1 cellular context compared by ENCODE assay signal in the genomic region with DNA sequence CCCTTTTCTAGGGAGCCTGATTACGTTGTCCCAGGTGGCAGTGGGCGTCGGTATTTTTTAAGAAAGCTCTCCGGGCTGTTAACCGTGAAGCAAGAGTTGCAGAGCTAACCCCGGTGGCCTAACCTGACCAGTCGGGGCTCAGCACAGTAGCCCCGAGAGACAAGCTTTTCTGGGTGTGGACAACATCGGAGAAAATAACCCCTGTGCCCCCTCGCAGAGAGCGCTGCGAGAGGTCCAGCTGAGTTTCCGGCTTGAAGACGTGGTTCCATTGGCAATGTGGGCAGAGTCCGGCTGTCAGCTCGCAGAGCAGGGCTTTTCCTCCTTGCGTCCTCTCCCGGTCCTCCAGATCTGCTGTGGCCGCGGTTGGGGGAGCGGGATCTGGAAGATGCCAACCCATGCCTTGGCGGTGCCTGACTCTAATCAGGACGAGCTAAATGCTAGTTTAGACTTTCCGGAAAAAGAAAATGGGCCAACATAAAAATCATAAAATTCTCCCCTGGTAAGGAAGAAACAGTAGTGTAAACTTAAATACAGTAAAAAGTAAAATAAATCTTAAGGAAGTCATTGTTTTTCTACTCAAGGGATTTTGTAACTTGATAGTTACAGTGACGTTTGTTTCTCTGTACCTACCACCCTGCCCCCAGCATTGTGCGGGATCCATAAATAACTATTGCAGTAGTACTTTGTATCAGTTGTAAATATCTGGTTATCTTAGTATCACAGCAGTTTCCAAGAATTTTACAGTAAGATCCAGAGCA.
TF ChIP-seq lines count a peak whose summit lies in the region.

No MANE protein-coding gene starts in this region.

TF ChIP-seq in K562, 482 proteins besides CTCF, POLR2A, EP300 and RAD21 (continued from another document and continues in another):
- TF ChIP-seq, protein P1, sequence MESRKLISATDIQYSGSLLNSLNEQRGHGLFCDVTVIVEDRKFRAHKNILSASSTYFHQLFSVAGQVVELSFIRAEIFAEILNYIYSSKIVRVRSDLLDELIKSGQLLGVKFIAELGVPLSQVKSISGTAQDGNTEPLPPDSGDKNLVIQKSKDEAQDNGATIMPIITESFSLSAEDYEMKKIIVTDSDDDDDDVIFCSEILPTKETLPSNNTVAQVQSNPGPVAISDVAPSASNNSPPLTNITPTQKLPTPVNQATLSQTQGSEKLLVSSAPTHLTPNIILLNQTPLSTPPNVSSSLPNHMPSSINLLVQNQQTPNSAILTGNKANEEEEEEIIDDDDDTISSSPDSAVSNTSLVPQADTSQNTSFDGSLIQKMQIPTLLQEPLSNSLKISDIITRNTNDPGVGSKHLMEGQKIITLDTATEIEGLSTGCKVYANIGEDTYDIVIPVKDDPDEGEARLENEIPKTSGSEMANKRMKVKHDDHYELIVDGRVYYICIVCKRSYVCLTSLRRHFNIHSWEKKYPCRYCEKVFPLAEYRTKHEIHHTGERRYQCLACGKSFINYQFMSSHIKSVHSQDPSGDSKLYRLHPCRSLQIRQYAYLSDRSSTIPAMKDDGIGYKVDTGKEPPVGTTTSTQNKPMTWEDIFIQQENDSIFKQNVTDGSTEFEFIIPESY (CRISPR knock-in tag; IDR thresholded peaks at IDR 0.05) = no peak
- TF ChIP-seq NELFE (IDR thresholded peaks at IDR 0.05; ENCODE audit: insufficient read depth, insufficient read length) = no peak
- TF ChIP-seq SP2 (IDR thresholded peaks at IDR 0.05; ENCODE audit: extremely low read depth, low read depth, low read length, poor library complexity, severe bottlenecking) = no peak
- no peak for TF ChIP-seq SMARCA5 (IDR thresholded peaks at IDR 0.05)
- no peak; a peak in 1 of 4 replicates for TF ChIP-seq SIN3A (IDR thresholded peaks at IDR 0.05; ENCODE audit: borderline replicate concordance in 2 of 2, control insufficient read depth in 1 of 2, low read depth in 2 of 2, low read length in 2 of 2)
- no peak for TF ChIP-seq ZNF764 (CRISPR knock-in tag; IDR thresholded peaks at IDR 0.05; ENCODE audit: low read depth)
- TF ChIP-seq ZNF316 (IDR thresholded peaks at IDR 0.05) = no peak
- TF ChIP-seq, protein P2, sequence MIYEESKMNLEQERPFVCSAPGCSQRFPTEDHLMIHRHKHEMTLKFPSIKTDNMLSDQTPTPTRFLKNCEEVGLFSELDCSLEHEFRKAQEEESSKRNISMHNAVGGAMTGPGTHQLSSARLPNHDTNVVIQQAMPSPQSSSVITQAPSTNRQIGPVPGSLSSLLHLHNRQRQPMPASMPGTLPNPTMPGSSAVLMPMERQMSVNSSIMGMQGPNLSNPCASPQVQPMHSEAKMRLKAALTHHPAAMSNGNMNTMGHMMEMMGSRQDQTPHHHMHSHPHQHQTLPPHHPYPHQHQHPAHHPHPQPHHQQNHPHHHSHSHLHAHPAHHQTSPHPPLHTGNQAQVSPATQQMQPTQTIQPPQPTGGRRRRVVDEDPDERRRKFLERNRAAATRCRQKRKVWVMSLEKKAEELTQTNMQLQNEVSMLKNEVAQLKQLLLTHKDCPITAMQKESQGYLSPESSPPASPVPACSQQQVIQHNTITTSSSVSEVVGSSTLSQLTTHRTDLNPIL (CRISPR knock-in tag; IDR thresholded peaks at IDR 0.05) = no peak
- TF ChIP-seq POLR3A (IDR thresholded peaks at IDR 0.05; ENCODE audit: borderline replicate concordance, extremely low read depth, insufficient read depth, insufficient read length) = no peak
- TF ChIP-seq ZNF76 (CRISPR knock-in tag; IDR thresholded peaks at IDR 0.05; ENCODE audit: borderline replicate concordance) = no peak
- TF ChIP-seq JUND (IDR thresholded peaks at IDR 0.05; ENCODE audit: borderline replicate concordance, low read depth, low read length) = 0 out of 2 replicates have a peak, but pooled peaks have one; percentile 5
- TF ChIP-seq JUND (tag; IDR thresholded peaks at IDR 0.05; ENCODE audit: borderline replicate concordance, low read depth, low read length) = no peak; the same call in 2 of the 3 replicates
- TF ChIP-seq, protein P3, sequence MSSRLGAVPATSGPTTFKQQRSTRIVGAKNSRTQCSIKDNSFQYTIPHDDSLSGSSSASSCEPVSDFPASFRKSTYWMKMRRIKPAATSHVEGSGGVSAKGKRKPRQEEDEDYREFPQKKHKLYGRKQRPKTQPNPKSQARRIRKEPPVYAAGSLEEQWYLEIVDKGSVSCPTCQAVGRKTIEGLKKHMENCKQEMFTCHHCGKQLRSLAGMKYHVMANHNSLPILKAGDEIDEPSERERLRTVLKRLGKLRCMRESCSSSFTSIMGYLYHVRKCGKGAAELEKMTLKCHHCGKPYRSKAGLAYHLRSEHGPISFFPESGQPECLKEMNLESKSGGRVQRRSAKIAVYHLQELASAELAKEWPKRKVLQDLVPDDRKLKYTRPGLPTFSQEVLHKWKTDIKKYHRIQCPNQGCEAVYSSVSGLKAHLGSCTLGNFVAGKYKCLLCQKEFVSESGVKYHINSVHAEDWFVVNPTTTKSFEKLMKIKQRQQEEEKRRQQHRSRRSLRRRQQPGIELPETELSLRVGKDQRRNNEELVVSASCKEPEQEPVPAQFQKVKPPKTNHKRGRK (tag; IDR thresholded peaks at IDR 0.05) = no peak
- no peak for TF ChIP-seq ETS2 (tag; IDR thresholded peaks at IDR 0.05; ENCODE audit: borderline replicate concordance, poor library complexity, severe bottlenecking)
- no peak for TF ChIP-seq NFYB (IDR thresholded peaks at IDR 0.05; ENCODE audit: extremely low read depth, insufficient read length)
- no peak for TF ChIP-seq ZNF384 (IDR thresholded peaks at IDR 0.05; ENCODE audit: low read depth, low read length)
- TF ChIP-seq ESRRB (CRISPR knock-in tag; IDR thresholded peaks at IDR 0.05; ENCODE audit: borderline replicate concordance) = no peak
- TF ChIP-seq CREB1 (IDR thresholded peaks at IDR 0.05) = peak; percentile 30; the same call in 1 of the 2 replicates
- TF ChIP-seq CREB1 (CRISPR knock-in tag; IDR thresholded peaks at IDR 0.05) = no peak
- no peak for TF ChIP-seq STAT5B (CRISPR knock-in tag; IDR thresholded peaks at IDR 0.05)
- TF ChIP-seq, protein P4, sequence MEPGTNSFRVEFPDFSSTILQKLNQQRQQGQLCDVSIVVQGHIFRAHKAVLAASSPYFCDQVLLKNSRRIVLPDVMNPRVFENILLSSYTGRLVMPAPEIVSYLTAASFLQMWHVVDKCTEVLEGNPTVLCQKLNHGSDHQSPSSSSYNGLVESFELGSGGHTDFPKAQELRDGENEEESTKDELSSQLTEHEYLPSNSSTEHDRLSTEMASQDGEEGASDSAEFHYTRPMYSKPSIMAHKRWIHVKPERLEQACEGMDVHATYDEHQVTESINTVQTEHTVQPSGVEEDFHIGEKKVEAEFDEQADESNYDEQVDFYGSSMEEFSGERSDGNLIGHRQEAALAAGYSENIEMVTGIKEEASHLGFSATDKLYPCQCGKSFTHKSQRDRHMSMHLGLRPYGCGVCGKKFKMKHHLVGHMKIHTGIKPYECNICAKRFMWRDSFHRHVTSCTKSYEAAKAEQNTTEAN (CRISPR knock-in tag; IDR thresholded peaks at IDR 0.05) = no peak
- TF ChIP-seq MEF2A (IDR thresholded peaks at IDR 0.05; ENCODE audit: control insufficient read depth, low read depth, low read length) = peak; percentile 89
- TF ChIP-seq XRCC4 (IDR thresholded peaks at IDR 0.05; ENCODE audit: extremely low read depth, insufficient read depth, insufficient read length) = no peak
- no peak for TF ChIP-seq SRSF1 (IDR thresholded peaks at IDR 0.05; ENCODE audit: low read depth, low read length)
- TF ChIP-seq ZNF644 (tag; IDR thresholded peaks at IDR 0.05; ENCODE audit: low read depth) = peak; percentile 73; the same call in 1 of the 2 replicates
- TF ChIP-seq TAF9B (IDR thresholded peaks at IDR 0.05; ENCODE audit: partially characterized antibody) = no peak
- no peak; the same call in 1 of the 2 replicates for TF ChIP-seq SMARCA4 (IDR thresholded peaks at IDR 0.05)
- TF ChIP-seq ZNF778 (CRISPR knock-in tag; IDR thresholded peaks at IDR 0.05) = no peak
- TF ChIP-seq, protein P5, sequence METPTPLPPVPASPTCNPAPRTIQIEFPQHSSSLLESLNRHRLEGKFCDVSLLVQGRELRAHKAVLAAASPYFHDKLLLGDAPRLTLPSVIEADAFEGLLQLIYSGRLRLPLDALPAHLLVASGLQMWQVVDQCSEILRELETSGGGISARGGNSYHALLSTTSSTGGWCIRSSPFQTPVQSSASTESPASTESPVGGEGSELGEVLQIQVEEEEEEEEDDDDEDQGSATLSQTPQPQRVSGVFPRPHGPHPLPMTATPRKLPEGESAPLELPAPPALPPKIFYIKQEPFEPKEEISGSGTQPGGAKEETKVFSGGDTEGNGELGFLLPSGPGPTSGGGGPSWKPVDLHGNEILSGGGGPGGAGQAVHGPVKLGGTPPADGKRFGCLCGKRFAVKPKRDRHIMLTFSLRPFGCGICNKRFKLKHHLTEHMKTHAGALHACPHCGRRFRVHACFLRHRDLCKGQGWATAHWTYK (CRISPR knock-in tag; IDR thresholded peaks at IDR 0.05) = peak; percentile 68
- no peak for TF ChIP-seq RBM17 (IDR thresholded peaks at IDR 0.05; ENCODE audit: borderline replicate concordance, low read depth, low read length)
- no peak for TF ChIP-seq MBD2 (IDR thresholded peaks at IDR 0.05; ENCODE audit: borderline replicate concordance, low read depth)
- no peak for TF ChIP-seq SREBF1 (IDR thresholded peaks at IDR 0.05; ENCODE audit: borderline replicate concordance, low read depth, low read length)
- no peak for TF ChIP-seq ZFPM2 (CRISPR knock-in tag; IDR thresholded peaks at IDR 0.05)
- 0 out of 2 replicates have a peak, but pooled peaks have one; percentile 6 for TF ChIP-seq POLR2G (IDR thresholded peaks at IDR 0.05; ENCODE audit: low read depth, low read length)
- TF ChIP-seq PHF20 (IDR thresholded peaks at IDR 0.05; ENCODE audit: partially characterized antibody) = no peak
- TF ChIP-seq ZNF146 (CRISPR knock-in tag; IDR thresholded peaks at IDR 0.05; ENCODE audit: unreplicated experiment) = no peak
- no peak for TF ChIP-seq ZEB2 (IDR thresholded peaks at IDR 0.05)
- TF ChIP-seq ERF (CRISPR knock-in tag; IDR thresholded peaks at IDR 0.05) = no peak
- TF ChIP-seq GABPB2 (CRISPR knock-in tag; conservative IDR thresholded peaks at IDR 0.05) = no peak
- TF ChIP-seq, protein P6, sequence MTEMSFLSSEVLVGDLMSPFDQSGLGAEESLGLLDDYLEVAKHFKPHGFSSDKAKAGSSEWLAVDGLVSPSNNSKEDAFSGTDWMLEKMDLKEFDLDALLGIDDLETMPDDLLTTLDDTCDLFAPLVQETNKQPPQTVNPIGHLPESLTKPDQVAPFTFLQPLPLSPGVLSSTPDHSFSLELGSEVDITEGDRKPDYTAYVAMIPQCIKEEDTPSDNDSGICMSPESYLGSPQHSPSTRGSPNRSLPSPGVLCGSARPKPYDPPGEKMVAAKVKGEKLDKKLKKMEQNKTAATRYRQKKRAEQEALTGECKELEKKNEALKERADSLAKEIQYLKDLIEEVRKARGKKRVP (CRISPR knock-in tag; IDR thresholded peaks at IDR 0.05) = no peak
- TF ChIP-seq TCF3 (CRISPR knock-in tag; IDR thresholded peaks at IDR 0.05) = 0 out of 2 replicates have a peak, but pooled peaks have one; percentile 21
- TF ChIP-seq GTF2E2 (tag; IDR thresholded peaks at IDR 0.05) = no peak
- TF ChIP-seq KDM1A (IDR thresholded peaks at IDR 0.05) = no peak
- no peak for TF ChIP-seq NRF1 (conservative IDR thresholded peaks at IDR 0.05 in 1 of 2, IDR thresholded peaks at IDR 0.05 in 1 of 2)
- no peak for TF ChIP-seq ZNF707 (CRISPR knock-in tag; conservative IDR thresholded peaks at IDR 0.05)
- TF ChIP-seq SAP30 (IDR thresholded peaks at IDR 0.05; ENCODE audit: borderline replicate concordance, insufficient read depth, low read depth, low read length, poor library complexity, severe bottlenecking) = peak; percentile 64
- no peak for TF ChIP-seq ZNF212 (CRISPR knock-in tag; IDR thresholded peaks at IDR 0.05)
- TF ChIP-seq ILF3 (IDR thresholded peaks at IDR 0.05; ENCODE audit: borderline replicate concordance) = no peak
- TF ChIP-seq RBM39 (optimal IDR thresholded peaks at IDR 0.05; ENCODE audit: low read depth, low read length) = no peak
- TF ChIP-seq, protein P7, sequence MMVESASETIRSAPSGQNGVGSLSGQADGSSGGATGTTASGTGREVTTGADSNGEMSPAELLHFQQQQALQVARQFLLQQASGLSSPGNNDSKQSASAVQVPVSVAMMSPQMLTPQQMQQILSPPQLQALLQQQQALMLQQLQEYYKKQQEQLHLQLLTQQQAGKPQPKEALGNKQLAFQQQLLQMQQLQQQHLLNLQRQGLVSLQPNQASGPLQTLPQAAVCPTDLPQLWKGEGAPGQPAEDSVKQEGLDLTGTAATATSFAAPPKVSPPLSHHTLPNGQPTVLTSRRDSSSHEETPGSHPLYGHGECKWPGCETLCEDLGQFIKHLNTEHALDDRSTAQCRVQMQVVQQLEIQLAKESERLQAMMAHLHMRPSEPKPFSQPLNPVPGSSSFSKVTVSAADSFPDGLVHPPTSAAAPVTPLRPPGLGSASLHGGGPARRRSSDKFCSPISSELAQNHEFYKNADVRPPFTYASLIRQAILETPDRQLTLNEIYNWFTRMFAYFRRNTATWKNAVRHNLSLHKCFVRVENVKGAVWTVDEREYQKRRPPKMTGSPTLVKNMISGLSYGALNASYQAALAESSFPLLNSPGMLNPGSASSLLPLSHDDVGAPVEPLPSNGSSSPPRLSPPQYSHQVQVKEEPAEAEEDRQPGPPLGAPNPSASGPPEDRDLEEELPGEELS (CRISPR knock-in tag; IDR thresholded peaks at IDR 0.05; ENCODE audit: borderline replicate concordance) = no peak
- TF ChIP-seq TARDBP (IDR thresholded peaks at IDR 0.05) = no peak
- TF ChIP-seq, protein P8, sequence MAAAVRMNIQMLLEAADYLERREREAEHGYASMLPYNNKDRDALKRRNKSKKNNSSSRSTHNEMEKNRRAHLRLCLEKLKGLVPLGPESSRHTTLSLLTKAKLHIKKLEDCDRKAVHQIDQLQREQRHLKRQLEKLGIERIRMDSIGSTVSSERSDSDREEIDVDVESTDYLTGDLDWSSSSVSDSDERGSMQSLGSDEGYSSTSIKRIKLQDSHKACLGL (CRISPR knock-in tag; IDR thresholded peaks at IDR 0.05; ENCODE audit: borderline replicate concordance, poor library complexity, severe bottlenecking) = no peak
- no peak for TF ChIP-seq GTF2F1 (IDR thresholded peaks at IDR 0.05; ENCODE audit: low read depth, low read length)
- no peak for TF ChIP-seq ZC3H8 (IDR thresholded peaks at IDR 0.05)
- TF ChIP-seq EWSR1 (IDR thresholded peaks at IDR 0.05; ENCODE audit: borderline replicate concordance, low read depth, partially characterized antibody) = no peak
- no peak for TF ChIP-seq SMAD1 (IDR thresholded peaks at IDR 0.05; ENCODE audit: low read depth, low read length, partially characterized antibody)
- no peak for TF ChIP-seq POLR3G (IDR thresholded peaks at IDR 0.05; ENCODE audit: extremely low read depth, insufficient read length, insufficient replicate concordance)
- TF ChIP-seq NFE2 (IDR thresholded peaks at IDR 0.05; ENCODE audit: low read depth) = no peak
- no peak for TF ChIP-seq PTTG1 (tag; IDR thresholded peaks at IDR 0.05; ENCODE audit: low read depth)
- TF ChIP-seq HDGF (IDR thresholded peaks at IDR 0.05) = no peak
- TF ChIP-seq CBX5 (IDR thresholded peaks at IDR 0.05; ENCODE audit: borderline replicate concordance, low read depth) = no peak
- TF ChIP-seq DNMT1 (IDR thresholded peaks at IDR 0.05) = no peak
- TF ChIP-seq IRF2 (CRISPR knock-in tag; IDR thresholded peaks at IDR 0.05) = no peak
